Comparison of ENCODE assay signal across 9 cellular contexts in genomic region chr10:5775705-5776104, GRCh38. TPM values are rescaled to one million over a fixed set of nuclear protein-coding genes. Genes with fewer than 3 reads are reported as not detected.
DNase-seq lines count a peak whose midpoint lies in the region; ATAC-seq and TF ChIP-seq lines count a peak whose summit lies in the region.
"Had no signal": no experiment of that assay in that cellular context is flagged by ENCODE, and none has a peak within 500 bp of the region (broad histone marks: within the 10 kb centered on the region; RNA-seq: fewer than 3 reads in every experiment).

No MANE protein-coding gene starts in this region.

- H3K4me3 ChIP-seq in BE2C (ENCODE audit: low read depth, low read length): no peak overlapping the region
- H3K4me3 ChIP-seq in mesendoderm (ENCODE audit: low read length): no peak overlapping the region

- H3K27ac ChIP-seq in mesendoderm (ENCODE audit: low read depth, low read length): no peak overlapping the region
- H3K27ac ChIP-seq: VCaP had no signal

- H3K18ac ChIP-seq in mesendoderm (ENCODE audit: low read length): no peak overlapping the region

- H4K8ac ChIP-seq in mesendoderm (ENCODE audit: low read depth, low read length): no peak overlapping the region

- H3K4me3 Mint-ChIP-seq in WTC11 (no peak overlapping the region), nephron progenitor cell (no peak overlapping the region)

- peaks cover 16% of the 10 kb centered on the region for H3K4me1 Mint-ChIP-seq in WTC11
- peaks cover 8% of the 10 kb centered on the region for H3K4me1 Mint-ChIP-seq in nephron progenitor cell

- H2BK120ac ChIP-seq in mesendoderm (ENCODE audit: low read depth, low read length): no peak overlapping the region

- TF ChIP-seq CTCF in WTC11 (IDR thresholded peaks at IDR 0.05): no peak
- TF ChIP-seq CTCF in nephron progenitor cell (IDR thresholded peaks at IDR 0.05): no peak
- TF ChIP-seq CTCF in BE2C (IDR thresholded peaks at IDR 0.05; ENCODE audit: low read depth, low read length): no peak

- CTCF ChIA-PET in WTC11 (lab: Charles Lee): interaction anchor here (0.9 to 2.1 kb wide), 9 partner anchors 19 to 114 kb away, joined by 3 to 7 read pairs (median 4); partner anchors contain the start of genes ANKRD16 and FBH1

- no peak overlapping the region for H4K5ac ChIP-seq in mesendoderm (ENCODE audit: low read length)

- H3K27ac Mint-ChIP-seq in WTC11 (peak overlapping the region; percentile 57), nephron progenitor cell (peak overlapping the region; percentile 76)

- no peak overlapping the region for H2BK15ac ChIP-seq in mesendoderm (replicated peaks; ENCODE audit: low read depth)

- H3K4me1 ChIP-seq in BE2C (no peaks in the 10 kb centered on the region), mesendoderm (ENCODE audit: control insufficient read depth, low read depth, low read length) (no peaks in the 10 kb centered on the region)

- no peak overlapping the region for H3K4me2 ChIP-seq in mesendoderm (ENCODE audit: low read length)

- no peaks in the 10 kb centered on the region for H3K9me3 ChIP-seq in BE2C

- H3K23ac ChIP-seq in mesendoderm (ENCODE audit: low read length): no peak overlapping the region

- no CpG with 5 or more reads among the region's 16 CpGs for WGBS in mesendoderm (ENCODE audit: extremely low coverage, insufficient coverage, low lambda C conversion rate)

- H2BK5ac ChIP-seq in mesendoderm (ENCODE audit: low read length): no peak overlapping the region

- H3K79me2 ChIP-seq in mesendoderm (ENCODE audit: control insufficient read depth, insufficient read depth, low read length): peaks cover 49% of the 10 kb centered on the region

- DNase-seq in WTC11 (ENCODE audit: low spot score) (no peak), nephron progenitor cell (no peak), ACHN (no peak), BE2C (no peak), mesendoderm (no peak)
- peak; percentile 47 for DNase-seq in activated naive CD8-positive, alpha-beta T cell treated with anti-CD3 and anti-CD28 coated beads, Interleukin-2, amount 50 U/mL, for 16 hours (ENCODE audit: low read depth, low spot score)
- peak; percentile 71 for DNase-seq in stimulated activated naive CD8-positive, alpha-beta T cell treated with anti-CD3 and anti-CD28 coated beads, Interleukin-15, Interleukin-2, amounts not matched to agents 100 U/mL and 50 U/mL, for 24 hours

- peaks cover 17% of the 10 kb centered on the region for H3K79me1 ChIP-seq in mesendoderm (ENCODE audit: low read length)

- H3K36me3 Mint-ChIP-seq in WTC11 (peaks cover 62% of the 10 kb centered on the region), nephron progenitor cell (ENCODE audit: low read depth) (peaks cover 93% of the 10 kb centered on the region)

- H3K27me3 Mint-ChIP-seq in WTC11 (ENCODE audit: low read depth) (no peaks in the 10 kb centered on the region), nephron progenitor cell (ENCODE audit: low read depth, poor library complexity) (no peaks in the 10 kb centered on the region)

- H2AK5ac ChIP-seq in mesendoderm (ENCODE audit: low read length): no peak overlapping the region

- H3K27me3 ChIP-seq in BE2C (no peaks in the 10 kb centered on the region), mesendoderm (ENCODE audit: insufficient read depth, low read length, poor library complexity) (no peaks in the 10 kb centered on the region)

- in situ Hi-C loops in ACHN (cut with HindIII; ENCODE audit: low pct_ligation_motif_present, low pct_unique_long_range_greater_than_20kb, low sequenced_read_pairs): no loop called here

- H3K9me3 Mint-ChIP-seq in WTC11 (no peaks in the 10 kb centered on the region), nephron progenitor cell (peaks cover 9% of the 10 kb centered on the region)

- H3K36me3 ChIP-seq in BE2C (peaks cover 45% of the 10 kb centered on the region), mesendoderm (ENCODE audit: control insufficient read depth, insufficient read depth, low read length) (peaks cover 2% of the 10 kb centered on the region)

- ATAC-seq in WTC11 (peak; percentile 12; the same call in 1 of the 2 replicates), HG03442 (IDR thresholded peaks at IDR 0.05; ENCODE audit: unreplicated experiment) (no peak)
- ATAC-seq in stimulated activated naive CD8-positive, alpha-beta T cell treated with anti-CD3 and anti-CD28 coated beads, Interleukin-15, Interleukin-2, amounts not matched to agents 100 U/mL and 50 U/mL, for 24 hours: peak; percentile 93

- no peak overlapping the region for H3K9ac ChIP-seq in mesendoderm (ENCODE audit: low read length)

- H3K56ac ChIP-seq in mesendoderm (ENCODE audit: low read length): no peak overlapping the region

- no peak overlapping the region for H3K4ac ChIP-seq in mesendoderm (ENCODE audit: low read depth, low read length)

- POLR2A ChIA-PET in WTC11 (lab: Charles Lee): no interaction called here

TF ChIP-seq in WTC11, 78 proteins besides CTCF, POLR2A, EP300 and RAD21:
- no peak for TF ChIP-seq ETV6 (CRISPR knock-in tag; IDR thresholded peaks at IDR 0.05)
- TF ChIP-seq ZNF423 (CRISPR knock-in tag; IDR thresholded peaks at IDR 0.05): no peak
- TF ChIP-seq ZNF416 (CRISPR knock-in tag; IDR thresholded peaks at IDR 0.05): no peak
- no peak for TF ChIP-seq GTF2I (CRISPR knock-in tag; conservative IDR thresholded peaks at IDR 0.05)
- no peak for TF ChIP-seq ZBTB43 (CRISPR knock-in tag; IDR thresholded peaks at IDR 0.05)
- TF ChIP-seq NFE2L1 (CRISPR knock-in tag; IDR thresholded peaks at IDR 0.05): no peak
- TF ChIP-seq CREB1 (CRISPR knock-in tag; IDR thresholded peaks at IDR 0.05): no peak

RNA-seq across cellular contexts. Expression of gene GDI2, which starts 37.5 kb away (rescaled TPM):
- total RNA-seq in WTC11 (2021): 319 to 326 TPM (median 321 TPM) in 3 replicates
- polyA plus RNA-seq in BE2C (2012; ENCODE audit: insufficient read depth, insufficient read length, low read depth): 93.2 TPM
- 276 TPM for polyA plus RNA-seq in mesendoderm (2013, experiment 1 of 2)
- 274 TPM for polyA plus RNA-seq in mesendoderm (2013, experiment 2 of 2)

Comparison
In these comparisons a context has a peak if more than half of its experiments do, and no peak if none do; other contexts are left out.
1. DNase-seq: peak in activated naive CD8-positive, alpha-beta T cell treated with anti-CD3 and anti-CD28 coated beads, Interleukin-2, amount 50 U/mL, for 16 hours (single experiment) and stimulated activated naive CD8-positive, alpha-beta T cell treated with anti-CD3 and anti-CD28 coated beads, Interleukin-15, Interleukin-2, amounts not matched to agents 100 U/mL and 50 U/mL, for 24 hours (single experiment); none in WTC11 (single experiment), nephron progenitor cell (single experiment), ACHN (single experiment), BE2C (single experiment) and mesendoderm (single experiment).